Comparison of ENCODE assay signal across 23 cellular contexts in the genomic region with DNA sequence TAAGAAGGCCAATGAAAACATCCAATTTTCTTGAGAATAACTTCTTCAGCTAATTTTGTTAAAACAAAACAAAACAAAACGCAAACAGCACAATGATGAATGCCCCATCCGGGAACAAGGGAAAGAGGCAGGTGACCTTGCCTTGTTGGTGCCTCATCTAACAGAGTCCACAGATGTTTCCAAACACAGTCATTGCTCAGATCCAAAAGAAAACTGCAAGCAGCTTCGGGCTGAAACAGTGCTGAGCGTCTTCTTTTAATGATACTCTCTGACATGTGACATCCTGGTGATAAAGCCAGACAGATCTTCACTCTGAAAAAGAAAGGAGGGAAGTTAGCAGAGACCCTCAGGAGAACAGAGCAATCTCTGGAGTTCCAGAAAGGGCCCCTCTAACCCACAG.
"Had no signal": no experiment of that assay in that cellular context is flagged by ENCODE, and none has a peak within 500 bp of the region (broad histone marks: within the 10 kb centered on the region; RNA-seq: fewer than 3 reads in every experiment).

No MANE protein-coding gene starts in this region.

- ATAC-seq: activated CD8-positive, alpha-beta T cell treated with anti-CD3 and anti-CD28 coated beads, Interleukin-2, amount 10 ng/mL, durations not matched to agents 7 days and 5 days; body of pancreas; WTC11 had no signal

- H3K4me3 ChIP-seq: body of pancreas, MG63, Peyer's patch, SJCRH30 had no signal

- H3K36me3 ChIP-seq: MG63, SJCRH30 had no signal

- H3K27ac ChIP-seq: ascending aorta, body of pancreas, Peyer's patch, RWPE1, SJCRH30 had no signal

- DNase-seq: activated CD4-positive, alpha-beta T cell treated with anti-CD3 and anti-CD28 coated beads for 48 hours; activated CD4-positive, alpha-beta T cell treated with anti-CD3 and anti-CD28 coated beads, Interleukin-2, amount 50 U/mL, for 4 hours; activated CD4-positive, CD25-positive, alpha-beta regulatory T cell treated with anti-CD3 and anti-CD28 coated beads, Interleukin-2, amount 50 U/mL, for 72 hours; activated CD8-positive, alpha-beta T cell treated with anti-CD3 and anti-CD28 coated beads, Interleukin-2, amount 10 ng/mL, durations not matched to agents 7 days and 5 days; activated effector memory CD4-positive, alpha-beta T cell treated with Interleukin-2 at 50 U/mL for 16 hours; activated naive CD4-positive, alpha-beta T cell; activated T-cell treated with anti-CD3 and anti-CD28 coated beads, Interleukin-2, amount 50 U/mL, for 24 hours; amniotic stem cell; body of pancreas; MG63; NCI-H1105; NCI-H1436; NCI-H187; NCI-H2081; NCI-H510A treated with DMSO at 0.1 percent for 48 hours; NCI-H69; Peyer's patch; Right ventricle myocardium superior; SJCRH30; T-helper 9 cell had no signal

- H3K9me3 ChIP-seq: body of pancreas, MG63, Peyer's patch, SJCRH30 had no signal

- H3K27me3 ChIP-seq: ascending aorta, body of pancreas, MG63, Peyer's patch, SJCRH30 had no signal

- H3K4me1 ChIP-seq: ascending aorta, body of pancreas, Peyer's patch, SJCRH30 had no signal
